28 cellular contexts compared by ENCODE assay signal in genomic region chr15:62712455-62712839, GRCh38.
DNase-seq lines count a peak whose midpoint lies in the region; ATAC-seq, FAIRE-seq and TF ChIP-seq lines count a peak whose summit lies in the region.
"Had no signal": no experiment of that assay in that cellular context is flagged by ENCODE, and none has a peak within 500 bp of the region (broad histone marks: within the 10 kb centered on the region; RNA-seq: fewer than 3 reads in every experiment).

No MANE protein-coding gene starts in this region.

- no peak for TF ChIP-seq POLR2A in A549 (IDR thresholded peaks at IDR 0.05; ENCODE audit: low read length)

- 73% methylated on average over 5 of the region's 5 CpGs for WGBS in A549 (ENCODE audit: missing lambda C conversion rate)

- H3K9me3 Mint-ChIP-seq in activated CD8-positive, alpha-beta T cell treated with anti-CD3 and anti-CD28 coated beads for 36 hours: no peaks in the 10 kb centered on the region
- no peaks in the 10 kb centered on the region for H3K9me3 Mint-ChIP-seq in activated CD8-positive, alpha-beta T cell treated with anti-CD3 and anti-CD28 coated beads, Interleukin-2, amount 10 ng/mL, durations not matched to agents 7 days and 5 days (ENCODE audit: insufficient read depth)
- H3K9me3 Mint-ChIP-seq in activated T-helper 17 cell treated with anti-CD3 and anti-CD28 coated beads, Interleukin-2, amount 50 U/mL, for 72 hours: no peaks in the 10 kb centered on the region

- CTCF ChIA-PET in activated CD8-positive, alpha-beta T cell treated with anti-CD3 and anti-CD28 coated beads for 36 hours (lab: Charles Lee): no interaction called here
- CTCF ChIA-PET in activated CD8-positive, alpha-beta T cell treated with anti-CD3 and anti-CD28 coated beads, Interleukin-2, amount 10 ng/mL, durations not matched to agents 7 days and 5 days (lab: Charles Lee): interaction anchor here (0.9 to 1.2 kb wide), 2 partner anchors 27 to 30 kb away, joined by 3 to 5 read pairs; no protein-coding TSS in a partner anchor
- CTCF ChIA-PET in A549 (lab: Yijun Ruan, JAX): no interaction called here

- ATAC-seq in activated CD8-positive, alpha-beta T cell treated with anti-CD3 and anti-CD28 coated beads for 36 hours: peak; percentile 59
- ATAC-seq in activated CD8-positive, alpha-beta T cell treated with anti-CD3 and anti-CD28 coated beads, Interleukin-2, amount 10 ng/mL, durations not matched to agents 7 days and 5 days: no peak
- ATAC-seq in A549 (no peak), HG03342 (IDR thresholded peaks at IDR 0.05; ENCODE audit: unreplicated experiment) (no peak)
- ATAC-seq in activated T-helper 17 cell treated with anti-CD3 and anti-CD28 coated beads, Interleukin-2, amount 50 U/mL, for 72 hours (replicated peaks): peak; percentile 32
- ATAC-seq in stimulated activated naive CD8-positive, alpha-beta T cell treated with anti-CD3 and anti-CD28 coated beads, Interleukin-15, Interleukin-2, amounts not matched to agents 100 U/mL and 50 U/mL, for 24 hours: peak; percentile 70
- ATAC-seq: GM12878 had no signal

- POLR2A ChIA-PET in activated CD8-positive, alpha-beta T cell treated with anti-CD3 and anti-CD28 coated beads for 36 hours (lab: Charles Lee): no interaction called here
- POLR2A ChIA-PET in activated CD8-positive, alpha-beta T cell treated with anti-CD3 and anti-CD28 coated beads, Interleukin-2, amount 10 ng/mL, durations not matched to agents 7 days and 5 days (lab: Charles Lee): no interaction called here
- POLR2A ChIA-PET in A549 (lab: Yijun Ruan, JAX): no interaction called here

- no peak overlapping the region for H3K4me3 Mint-ChIP-seq in activated CD8-positive, alpha-beta T cell treated with anti-CD3 and anti-CD28 coated beads for 36 hours
- no peak overlapping the region for H3K4me3 Mint-ChIP-seq in activated CD8-positive, alpha-beta T cell treated with anti-CD3 and anti-CD28 coated beads, Interleukin-2, amount 10 ng/mL, durations not matched to agents 7 days and 5 days
- peak overlapping the region; percentile 62 for H3K4me3 Mint-ChIP-seq in activated T-helper 17 cell treated with anti-CD3 and anti-CD28 coated beads, Interleukin-2, amount 50 U/mL, for 72 hours
- H3K4me3 Mint-ChIP-seq: CD4-positive, alpha-beta memory T cell had no signal

- no peak overlapping the region for H3K4me3 ChIP-seq in A549
- H3K4me3 ChIP-seq: GM12878, GM23248 had no signal

- H3K27ac ChIP-seq in A549: no peak overlapping the region
- H3K27ac ChIP-seq: GM23248 had no signal

- peaks cover 13% of the 10 kb centered on the region for H3K4me1 Mint-ChIP-seq in activated CD8-positive, alpha-beta T cell treated with anti-CD3 and anti-CD28 coated beads for 36 hours (ENCODE audit: low read depth)
- no peaks in the 10 kb centered on the region for H3K4me1 Mint-ChIP-seq in activated CD8-positive, alpha-beta T cell treated with anti-CD3 and anti-CD28 coated beads, Interleukin-2, amount 10 ng/mL, durations not matched to agents 7 days and 5 days (ENCODE audit: low read depth)
- peaks cover 6% of the 10 kb centered on the region for H3K4me1 Mint-ChIP-seq in activated T-helper 17 cell treated with anti-CD3 and anti-CD28 coated beads, Interleukin-2, amount 50 U/mL, for 72 hours
- H3K4me1 Mint-ChIP-seq: CD4-positive, alpha-beta memory T cell had no signal

- H3K27me3 Mint-ChIP-seq in activated CD8-positive, alpha-beta T cell treated with anti-CD3 and anti-CD28 coated beads for 36 hours: no peaks in the 10 kb centered on the region
- H3K27me3 Mint-ChIP-seq in activated CD8-positive, alpha-beta T cell treated with anti-CD3 and anti-CD28 coated beads, Interleukin-2, amount 10 ng/mL, durations not matched to agents 7 days and 5 days (ENCODE audit: low read depth): no peaks in the 10 kb centered on the region
- peaks cover 4% of the 10 kb centered on the region for H3K27me3 Mint-ChIP-seq in activated T-helper 17 cell treated with anti-CD3 and anti-CD28 coated beads, Interleukin-2, amount 50 U/mL, for 72 hours

- peak overlapping the region; percentile 88 for H3K27ac Mint-ChIP-seq in activated CD8-positive, alpha-beta T cell treated with anti-CD3 and anti-CD28 coated beads for 36 hours
- H3K27ac Mint-ChIP-seq in activated CD8-positive, alpha-beta T cell treated with anti-CD3 and anti-CD28 coated beads, Interleukin-2, amount 10 ng/mL, durations not matched to agents 7 days and 5 days: no peak overlapping the region
- H3K27ac Mint-ChIP-seq in activated T-helper 17 cell treated with anti-CD3 and anti-CD28 coated beads, Interleukin-2, amount 50 U/mL, for 72 hours: peak overlapping the region; percentile 91
- H3K27ac Mint-ChIP-seq: CD4-positive, alpha-beta memory T cell had no signal

- no peak for TF ChIP-seq CTCF in activated CD8-positive, alpha-beta T cell treated with anti-CD3 and anti-CD28 coated beads for 36 hours (IDR thresholded peaks at IDR 0.05)
- TF ChIP-seq CTCF in A549 (IDR thresholded peaks at IDR 0.05): no peak

- DNase-seq in activated CD8-positive, alpha-beta T cell treated with anti-CD3 and anti-CD28 coated beads for 36 hours: peak; percentile 26
- no peak for DNase-seq in activated CD8-positive, alpha-beta T cell treated with anti-CD3 and anti-CD28 coated beads, Interleukin-2, amount 10 ng/mL, durations not matched to agents 7 days and 5 days
- DNase-seq in A549 (ENCODE audit: low read depth in 1 of 2, low spot score in 1 of 2) (no peak), nucleus accumbens (lab: John Stamatoyannopoulos, UW) (no peak)
- DNase-seq in stimulated activated naive CD8-positive, alpha-beta T cell treated with anti-CD3 and anti-CD28 coated beads, Interleukin-15, Interleukin-2, amounts not matched to agents 100 U/mL and 50 U/mL, for 24 hours: peak; percentile 8
- DNase-seq: C1 segment of cervical spinal cord; Caco-2; CD4-positive, alpha-beta memory T cell; DMS 273 treated with DMSO at 0.1 percent for 48 hours; DMS79; EL; GDM1; H7; KBM-7; MV-4-11; NCI-H1105; NCI-H1436 treated with DMSO at 0.1 percent for 48 hours; NCI-H187 treated with DMSO at 0.1 percent for 48 hours; NCI-H2171 treated with DMSO at 0.1 percent for 48 hours; NCI-H524; NCI-H774; SIG-M5 had no signal

- no peaks in the 10 kb centered on the region for H3K36me3 Mint-ChIP-seq in activated CD8-positive, alpha-beta T cell treated with anti-CD3 and anti-CD28 coated beads for 36 hours (ENCODE audit: low read depth)
- H3K36me3 Mint-ChIP-seq in activated CD8-positive, alpha-beta T cell treated with anti-CD3 and anti-CD28 coated beads, Interleukin-2, amount 10 ng/mL, durations not matched to agents 7 days and 5 days (ENCODE audit: low read depth): no peaks in the 10 kb centered on the region
- no peaks in the 10 kb centered on the region for H3K36me3 Mint-ChIP-seq in activated T-helper 17 cell treated with anti-CD3 and anti-CD28 coated beads, Interleukin-2, amount 50 U/mL, for 72 hours (ENCODE audit: low read depth)
- H3K36me3 Mint-ChIP-seq: CD4-positive, alpha-beta memory T cell had no signal

- no peaks in the 10 kb centered on the region for H3K9me3 ChIP-seq in A549
- H3K9me3 ChIP-seq: Caco-2 had no signal

- H3K4me1 ChIP-seq in A549: no peaks in the 10 kb centered on the region
- H3K4me1 ChIP-seq: Caco-2 had no signal

- FAIRE-seq in A549 (lab: Jason Lieb, UNC): peak; percentile 84
- FAIRE-seq: GM12878, HTR-8/SVneo, RCC 7860 had no signal

- intact Hi-C loops in activated CD8-positive, alpha-beta T cell treated with anti-CD3 and anti-CD28 coated beads for 36 hours (cut with micrococcal nuclease): no loop called here

- TF ChIP-seq RAD21 in A549 (conservative IDR thresholded peaks at IDR 0.05 in 1 of 2, IDR thresholded peaks at IDR 0.05 in 1 of 2): no peak

- no peak for TF ChIP-seq EP300 in A549 (IDR thresholded peaks at IDR 0.05)

- no peak overlapping the region for H3K4me2 ChIP-seq in A549

TF ChIP-seq in A549, 52 proteins besides CTCF, POLR2A, EP300 and RAD21:
- no peak for TF ChIP-seq ZNF302 (CRISPR knock-in tag; IDR thresholded peaks at IDR 0.05)
TF ChIP-seq in A549: peak in this region for 0.

Comparison
In these comparisons a context has a peak if more than half of its experiments do, and no peak if none do; other contexts are left out.
1. ATAC-seq: peak in activated CD8-positive, alpha-beta T cell treated with anti-CD3 and anti-CD28 coated beads for 36 hours (single experiment), activated T-helper 17 cell treated with anti-CD3 and anti-CD28 coated beads, Interleukin-2, amount 50 U/mL, for 72 hours (single experiment) and stimulated activated naive CD8-positive, alpha-beta T cell treated with anti-CD3 and anti-CD28 coated beads, Interleukin-15, Interleukin-2, amounts not matched to agents 100 U/mL and 50 U/mL, for 24 hours (single experiment); none in activated CD8-positive, alpha-beta T cell treated with anti-CD3 and anti-CD28 coated beads, Interleukin-2, amount 10 ng/mL, durations not matched to agents 7 days and 5 days (single experiment), A549 (0 of 2) and HG03342 (single experiment).
2. DNase-seq: peak in activated CD8-positive, alpha-beta T cell treated with anti-CD3 and anti-CD28 coated beads for 36 hours (single experiment) and stimulated activated naive CD8-positive, alpha-beta T cell treated with anti-CD3 and anti-CD28 coated beads, Interleukin-15, Interleukin-2, amounts not matched to agents 100 U/mL and 50 U/mL, for 24 hours (single experiment); none in activated CD8-positive, alpha-beta T cell treated with anti-CD3 and anti-CD28 coated beads, Interleukin-2, amount 10 ng/mL, durations not matched to agents 7 days and 5 days (single experiment), A549 (0 of 2) and nucleus accumbens (0 of 56).